In the genomic region with DNA sequence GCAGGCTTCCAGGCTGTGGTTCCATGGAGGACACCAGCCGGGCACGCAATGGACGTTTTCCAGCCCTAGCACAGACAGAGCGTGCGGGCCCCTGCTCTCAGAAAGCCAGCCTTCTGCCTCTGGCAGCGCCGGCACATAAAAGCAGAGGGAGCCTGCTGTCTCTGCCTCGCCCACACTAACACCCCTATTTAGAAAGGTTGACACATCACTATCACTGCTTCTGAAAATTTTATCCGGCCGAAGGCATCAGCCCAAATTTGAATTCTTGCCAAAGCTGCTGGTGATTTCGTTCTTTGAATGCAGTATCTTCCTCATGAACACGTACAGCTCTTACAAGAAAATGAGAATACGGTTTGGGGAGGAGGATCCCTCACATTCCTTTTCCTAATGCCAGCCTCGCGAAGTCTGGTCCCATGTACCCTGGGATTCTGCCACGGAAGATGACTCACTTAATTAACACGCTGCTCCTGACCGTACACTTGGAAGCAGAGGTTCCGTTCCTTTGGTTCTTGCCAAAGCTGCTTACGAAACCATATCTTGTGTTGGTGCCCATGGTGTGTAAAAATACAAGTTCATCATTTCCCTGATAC, we compare ENCODE assay signal across 8 cellular contexts. TPM values are rescaled to one million over a fixed set of nuclear protein-coding genes. Genes with fewer than 3 reads are reported as not detected.
A peak's percentile ranks its signal among the peaks of the same experiment; 100 is the strongest.
DNase-seq lines count a peak whose midpoint lies in the region; ATAC-seq, FAIRE-seq and TF ChIP-seq lines count a peak whose summit lies in the region.

No MANE protein-coding gene starts in this region.

- peaks cover 18 to 20% of the 10 kb centered on the region in 2 experiments for H3K4me1 ChIP-seq in SK-N-SH (ENCODE audit: control insufficient read depth in 1 of 2, insufficient read depth in 2 of 2, low read depth in 1 of 2, low read length in 1 of 2)
- H3K4me1 ChIP-seq in mucosa of rectum (ENCODE audit: control insufficient read depth in 2 of 2, insufficient read depth in 2 of 2, low read length in 2 of 2), result peaks cover 11 to 24% of the 10 kb centered on the region in 2 donors

- peaks cover 29% of the 10 kb centered on the region for H4K20me1 ChIP-seq in SK-N-SH (ENCODE audit: insufficient read depth)

- WGBS in SK-N-SH (ENCODE audit: low lambda C conversion rate), result 7% methylated on average over 14 of the region's 20 CpGs

- no peak for ATAC-seq in HG03460 (IDR thresholded peaks at IDR 0.05; ENCODE audit: unreplicated experiment)

- no peak overlapping the region for H3K27ac Mint-ChIP-seq in activated CD4-positive, alpha-beta T cell treated with anti-CD3 and anti-CD28 coated beads, Interleukin-2, amount 10 ng/mL, durations not matched to agents 24 days and 14 days

- CTCF ChIA-PET in SK-N-SH (lab: Yijun Ruan, JAX), result interaction anchor here (1.0 to 1.3 kb wide), 4 partner anchors 19 to 71 kb away, joined by 3 to 6 read pairs (median 4); no protein-coding TSS in a partner anchor

- no peaks in the 10 kb centered on the region for H3K9me2 ChIP-seq in SK-N-SH

- H3K4me1 Mint-ChIP-seq in activated CD4-positive, alpha-beta T cell treated with anti-CD3 and anti-CD28 coated beads, Interleukin-2, amount 10 ng/mL, durations not matched to agents 24 days and 14 days, result peaks cover 25% of the 10 kb centered on the region

- no peak for TF ChIP-seq EP300 in SK-N-SH (IDR thresholded peaks at IDR 0.05; ENCODE audit: borderline replicate concordance in 1 of 2, low read depth in 1 of 2, low read length in 1 of 2)

- POLR2A ChIA-PET in SK-N-SH (lab: Yijun Ruan, JAX), result interaction anchor here (0.7 kb wide), 1 partner anchor 103 kb away, joined by 3 read pairs; no protein-coding TSS in a partner anchor

- peaks cover 16% of the 10 kb centered on the region for H3K27me3 Mint-ChIP-seq in activated CD4-positive, alpha-beta T cell treated with anti-CD3 and anti-CD28 coated beads, Interleukin-2, amount 10 ng/mL, durations not matched to agents 24 days and 14 days

- H3K27me3 ChIP-seq in SK-N-SH (ENCODE audit: insufficient read depth), result no peaks in the 10 kb centered on the region
- peaks cover 2 to 9% of the 10 kb centered on the region in 2 donors for H3K27me3 ChIP-seq in mucosa of rectum (ENCODE audit: control insufficient read depth in 2 of 2, insufficient read depth in 2 of 2, low read length in 2 of 2)

- no peaks in the 10 kb centered on the region for H3K9me3 Mint-ChIP-seq in activated CD4-positive, alpha-beta T cell treated with anti-CD3 and anti-CD28 coated beads, Interleukin-2, amount 10 ng/mL, durations not matched to agents 24 days and 14 days

- peaks cover 5% of the 10 kb centered on the region for H3K36me3 Mint-ChIP-seq in activated CD4-positive, alpha-beta T cell treated with anti-CD3 and anti-CD28 coated beads, Interleukin-2, amount 10 ng/mL, durations not matched to agents 24 days and 14 days (ENCODE audit: low read depth)

- DNase-seq in activated CD4-positive, alpha-beta T cell treated with anti-CD3 and anti-CD28 coated beads, Interleukin-2, amount 10 ng/mL, durations not matched to agents 24 days and 14 days, result no peak
- no peak for DNase-seq in activated CD4-positive, alpha-beta T cell treated with anti-CD3 and anti-CD28 coated beads, Interleukin-2, amount 50 U/mL, for 48 hours
- DNase-seq in SK-N-SH, result no peak
- DNase-seq in epidermal melanocyte (ENCODE audit: insufficient read length, low spot score), result peak; percentile 82
- peak; percentile 83 for DNase-seq in urothelium cell line (ENCODE audit: low spot score)
- no peak for DNase-seq in NCI-H510A treated with DMSO at 0.1 percent for 48 hours (lab: John Stamatoyannopoulos, UW)

- H3K27ac ChIP-seq in SK-N-SH (ENCODE audit: low read depth in 2 of 2, low read length in 1 of 2), result peak overlapping the region; percentile 70 to 92; a peak in 3 of 4 replicates
- peak overlapping the region; percentile 64 to 84 for H3K27ac ChIP-seq in mucosa of rectum (ENCODE audit: low read depth in 2 of 2, low read length in 2 of 2)

- no peak for TF ChIP-seq RAD21 in SK-N-SH (IDR thresholded peaks at IDR 0.05; ENCODE audit: low read length)

- H3K36me3 ChIP-seq in SK-N-SH (replicated peaks in 1 of 2; ENCODE audit: control insufficient read depth in 1 of 2, insufficient read depth in 2 of 2, low read length in 1 of 2) (peaks cover 0 to 6% of the 10 kb centered on the region in 2 experiments), mucosa of rectum (ENCODE audit: control insufficient read depth in 2 of 2, insufficient read depth in 2 of 2, low read length in 2 of 2) (no peaks in the 10 kb centered on the region)

- peak overlapping the region; percentile 54; the same call in 1 of the 2 replicates for H3K9ac ChIP-seq in SK-N-SH
- H3K9ac ChIP-seq in mucosa of rectum (ENCODE audit: low read depth in 1 of 2, low read length in 2 of 2), result peak overlapping the region; percentile 15 to 78

- TF ChIP-seq CTCF in SK-N-SH (IDR thresholded peaks at IDR 0.05), result no peak

- H3K4me3 Mint-ChIP-seq in activated CD4-positive, alpha-beta T cell treated with anti-CD3 and anti-CD28 coated beads, Interleukin-2, amount 10 ng/mL, durations not matched to agents 24 days and 14 days, result peak overlapping the region; percentile 86

- peaks cover 20% of the 10 kb centered on the region for H3F3A ChIP-seq in SK-N-SH (replicated peaks; ENCODE audit: insufficient read depth)

- H3K4me3 ChIP-seq in SK-N-SH (ENCODE audit: low read depth in 2 of 2, low read length in 1 of 2) (peak overlapping the region; percentile 70), mucosa of rectum (ENCODE audit: low read length in 2 of 2) (peak overlapping the region; percentile 75 to 77)

- H2AFZ ChIP-seq in SK-N-SH (ENCODE audit: low read depth), result peak overlapping the region; percentile 63; the same call in 1 of the 2 replicates

- peak overlapping the region; percentile 98 for H3K4me2 ChIP-seq in SK-N-SH

- H3K9me3 ChIP-seq in SK-N-SH (no peaks in the 10 kb centered on the region), mucosa of rectum (ENCODE audit: control insufficient read depth in 2 of 2, low read length in 2 of 2) (no peaks in the 10 kb centered on the region)

- FAIRE-seq in urothelium cell line (lab: Jason Lieb, UNC), result no peak

- intact Hi-C loops in activated CD4-positive, alpha-beta T cell treated with anti-CD3 and anti-CD28 coated beads, Interleukin-2, amount 10 ng/mL, durations not matched to agents 24 days and 14 days (cut with micrococcal nuclease), result loop anchor here (2.0 kb wide), 1 partner anchor 101 kb away; no protein-coding TSS in a partner anchor

- peaks cover 30% of the 10 kb centered on the region for H3K79me2 ChIP-seq in SK-N-SH (ENCODE audit: insufficient read depth)

TF ChIP-seq in SK-N-SH, 30 proteins besides CTCF, POLR2A, EP300 and RAD21 (continues in another document):
- TF ChIP-seq, protein P1, sequence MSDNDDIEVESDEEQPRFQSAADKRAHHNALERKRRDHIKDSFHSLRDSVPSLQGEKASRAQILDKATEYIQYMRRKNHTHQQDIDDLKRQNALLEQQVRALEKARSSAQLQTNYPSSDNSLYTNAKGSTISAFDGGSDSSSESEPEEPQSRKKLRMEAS (IDR thresholded peaks at IDR 0.05; ENCODE audit: low read depth), result peak; percentile 69
- TF ChIP-seq SIN3A (IDR thresholded peaks at IDR 0.05; ENCODE audit: borderline replicate concordance, low read depth, low read length) (0 out of 2 replicates have a peak, but pooled peaks have one; percentile 25), FOSL2 (IDR thresholded peaks at IDR 0.05; ENCODE audit: borderline replicate concordance, low read depth) (peak; percentile 84), POLR2AphosphoS5 (IDR thresholded peaks at IDR 0.05; ENCODE audit: low read depth, low read length) (peak; percentile 70; the same call in 1 of the 2 replicates), RCOR1 (IDR thresholded peaks at IDR 0.05; ENCODE audit: low read length) (no peak), NFIC (IDR thresholded peaks at IDR 0.05; ENCODE audit: borderline replicate concordance) (peak; percentile 72), MEF2A (IDR thresholded peaks at IDR 0.05; ENCODE audit: borderline replicate concordance, low read depth) (no peak), YY1 (IDR thresholded peaks at IDR 0.05; ENCODE audit: low read depth) (no peak), GATA2 (CRISPR knock-in tag; IDR thresholded peaks at IDR 0.05) (no peak), TCF12 (IDR thresholded peaks at IDR 0.05) (peak; percentile 53; the same call in 1 of the 2 replicates)

RNA-seq across cellular contexts. Expression of gene RAB11FIP3, which starts 1.3 kb away (rescaled TPM):
- 40.2 and 40.5 TPM in 2 replicates for total RNA-seq in activated CD4-positive, alpha-beta T cell treated with anti-CD3 and anti-CD28 coated beads, Interleukin-2, amount 10 ng/mL, durations not matched to agents 24 days and 14 days
- 20.5 and 24.8 TPM in 2 replicates for polyA plus RNA-seq in SK-N-SH (2012; rRNA removed)
- polyA plus RNA-seq in SK-N-SH (2012; cell fraction: cytosol; rRNA removed), result 14.0 and 21.2 TPM in 2 replicates
- 60.8 and 64.8 TPM in 2 replicates for polyA plus RNA-seq in SK-N-SH (2012; cell fraction: nucleus; rRNA removed)

RNA-seq across cellular contexts. Expression of gene DECR2, which starts 22.4 kb away (rescaled TPM):
- total RNA-seq in activated CD4-positive, alpha-beta T cell treated with anti-CD3 and anti-CD28 coated beads, Interleukin-2, amount 10 ng/mL, durations not matched to agents 24 days and 14 days, result 17.6 and 18.5 TPM in 2 replicates
- polyA plus RNA-seq in SK-N-SH (2012; rRNA removed), result 53.0 and 56.6 TPM in 2 replicates
- polyA plus RNA-seq in SK-N-SH (2012; cell fraction: cytosol; rRNA removed), result 14.3 and 25.0 TPM in 2 replicates
- 214 and 256 TPM in 2 replicates for polyA plus RNA-seq in SK-N-SH (2012; cell fraction: nucleus; rRNA removed)

RNA-seq across cellular contexts. Expression of gene NME4, which starts 27.1 kb away (rescaled TPM):
- total RNA-seq in activated CD4-positive, alpha-beta T cell treated with anti-CD3 and anti-CD28 coated beads, Interleukin-2, amount 10 ng/mL, durations not matched to agents 24 days and 14 days, result 64.3 and 64.8 TPM in 2 replicates
- polyA plus RNA-seq in SK-N-SH (2012; rRNA removed), result 417 and 509 TPM in 2 replicates
- 206 and 304 TPM in 2 replicates for polyA plus RNA-seq in SK-N-SH (2012; cell fraction: cytosol; rRNA removed)
- polyA plus RNA-seq in SK-N-SH (2012; cell fraction: nucleus; rRNA removed), result 278 and 300 TPM in 2 replicates

RNA-seq across cellular contexts. Expression of gene PGAP6, which starts 42.4 kb away (rescaled TPM):
- total RNA-seq in activated CD4-positive, alpha-beta T cell treated with anti-CD3 and anti-CD28 coated beads, Interleukin-2, amount 10 ng/mL, durations not matched to agents 24 days and 14 days, result 34.1 and 37.8 TPM in 2 replicates
- polyA plus RNA-seq in SK-N-SH (2012; rRNA removed), result 133 and 166 TPM in 2 replicates
- 36.0 and 79.9 TPM in 2 replicates for polyA plus RNA-seq in SK-N-SH (2012; cell fraction: cytosol; rRNA removed)
- 268 and 315 TPM in 2 replicates for polyA plus RNA-seq in SK-N-SH (2012; cell fraction: nucleus; rRNA removed)

RNA-seq across cellular contexts. Expression of gene MRPL28, which starts 53.8 kb away (rescaled TPM):
- 106 and 109 TPM in 2 replicates for total RNA-seq in activated CD4-positive, alpha-beta T cell treated with anti-CD3 and anti-CD28 coated beads, Interleukin-2, amount 10 ng/mL, durations not matched to agents 24 days and 14 days
- polyA plus RNA-seq in SK-N-SH (2012; rRNA removed), result 266 and 320 TPM in 2 replicates
- 181 and 235 TPM in 2 replicates for polyA plus RNA-seq in SK-N-SH (2012; cell fraction: cytosol; rRNA removed)
- 203 and 269 TPM in 2 replicates for polyA plus RNA-seq in SK-N-SH (2012; cell fraction: nucleus; rRNA removed)

Comparison
In these comparisons a context has a peak if more than half of its experiments do, and no peak if none do; other contexts are left out.
1. DNase-seq: peak in epidermal melanocyte (single experiment) and urothelium cell line (single experiment); none in activated CD4-positive, alpha-beta T cell treated with anti-CD3 and anti-CD28 coated beads, Interleukin-2, amount 10 ng/mL, durations not matched to agents 24 days and 14 days (single experiment), activated CD4-positive, alpha-beta T cell treated with anti-CD3 and anti-CD28 coated beads, Interleukin-2, amount 50 U/mL, for 48 hours (0 of 2), SK-N-SH (single experiment) and NCI-H510A treated with DMSO at 0.1 percent for 48 hours (single experiment).